1 cellular context compared by ENCODE assay signal in genomic region chr18:55405655-55406373, GRCh38.
TF ChIP-seq lines count a peak whose summit lies in the region.

No MANE protein-coding gene starts in this region.

TF ChIP-seq in HepG2, 621 proteins besides CTCF, POLR2A, EP300 and RAD21 (continued from another document):
- TF ChIP-seq SNAPC4 (CRISPR knock-in tag; IDR thresholded peaks at IDR 0.05), result no peak
- TF ChIP-seq ZFP41 (CRISPR knock-in tag; IDR thresholded peaks at IDR 0.05; ENCODE audit: borderline replicate concordance), result no peak
